Comparison of ENCODE assay signal across 24 cellular contexts in the genomic region with DNA sequence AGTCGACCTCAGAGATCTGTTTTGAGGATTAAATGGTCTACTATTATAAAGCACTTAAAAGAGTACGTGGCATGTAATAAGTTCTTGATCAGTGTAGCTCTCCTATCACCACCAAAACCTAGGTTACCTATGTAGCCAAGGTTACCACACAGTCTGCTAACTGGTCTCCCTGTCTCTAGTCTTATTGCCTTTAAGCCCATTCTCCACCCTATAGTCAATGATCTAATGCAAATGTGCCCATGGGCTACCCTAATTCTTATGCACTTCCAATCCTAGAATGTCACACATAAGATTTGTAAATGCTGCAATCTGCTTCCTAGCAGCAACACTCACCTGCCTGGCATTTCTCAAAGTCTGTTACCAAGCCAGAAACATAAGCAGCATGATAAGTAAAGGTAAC.
"Had no signal": no experiment of that assay in that cellular context is flagged by ENCODE, and none has a peak within 500 bp of the region (broad histone marks: within the 10 kb centered on the region; RNA-seq: fewer than 3 reads in every experiment).

No MANE protein-coding gene starts in this region.

- FAIRE-seq: colon, frontal cortex, kidney, small intestine, urothelium cell line had no signal

- H3K4me1 Mint-ChIP-seq: nephron; neural progenitor cell; stimulated activated naive B cell treated with anti-CD40 and anti-IgM and Interleukin-4, amounts not matched to agents 10 μg/mL and 1 μg/mL and 100 μg/mL, for 72 hours had no signal

- H3K9me3 ChIP-seq: right lobe of liver, stomach, testis, tibial artery, upper lobe of left lung had no signal

- H3K27ac ChIP-seq: dorsolateral prefrontal cortex, neural progenitor cell, parathyroid adenoma, right lobe of liver, stomach, testis, tibial artery, upper lobe of left lung had no signal

- H3K27ac Mint-ChIP-seq: nephron, neural progenitor cell, progenitor cell of endocrine pancreas had no signal

- H3K27me3 Mint-ChIP-seq: naive thymus-derived CD4-positive, alpha-beta T cell; progenitor cell of endocrine pancreas; stimulated activated naive B cell treated with anti-CD40 and anti-IgM and Interleukin-4, amounts not matched to agents 10 μg/mL and 1 μg/mL and 100 μg/mL, for 72 hours had no signal

- H3K9ac ChIP-seq: neural progenitor cell, parathyroid adenoma had no signal

- H3K4me1 ChIP-seq: neural progenitor cell, parathyroid adenoma, right lobe of liver, stomach, testis, tibial artery, upper lobe of left lung had no signal

- H3K9me3 Mint-ChIP-seq: naive thymus-derived CD4-positive, alpha-beta T cell; nephron; neural progenitor cell; stimulated activated naive B cell treated with anti-CD40 and anti-IgM and Interleukin-4, amounts not matched to agents 10 μg/mL and 1 μg/mL and 100 μg/mL, for 72 hours had no signal

- H3K4me3 Mint-ChIP-seq: naive thymus-derived CD4-positive, alpha-beta T cell; nephron; neural progenitor cell; stimulated activated naive B cell treated with anti-CD40 and anti-IgM and Interleukin-4, amounts not matched to agents 10 μg/mL and 1 μg/mL and 100 μg/mL, for 72 hours had no signal

- H3K27me3 ChIP-seq: dorsolateral prefrontal cortex, neural progenitor cell, right lobe of liver, stomach, testis, tibial artery, upper lobe of left lung had no signal

- H3K4me3 ChIP-seq: dorsolateral prefrontal cortex, lung, neural progenitor cell, right lobe of liver, stomach, testis, tibial artery, upper lobe of left lung had no signal

- H3K4me2 ChIP-seq: neural progenitor cell had no signal

- H2AFZ ChIP-seq: neural progenitor cell, parathyroid adenoma had no signal

- DNase-seq: dorsolateral prefrontal cortex; effector CD4-positive, alpha-beta T cell; hypothalamus; kidney; midbrain; naive thymus-derived CD4-positive, alpha-beta T cell; right lobe of liver; small intestine; stimulated activated CD4-positive, alpha-beta T cell treated with anti-CD3 and anti-CD28 coated beads, Interleukin-15, amount 100 ng/mL, for 24 hours; stimulated activated CD4-positive, alpha-beta T cell treated with anti-CD3 and anti-CD28 coated beads, Interleukin-2, amount 100 ng/mL, for 48 hours; stimulated activated naive B cell treated with anti-CD40 and anti-IgM and Interleukin-4, amounts not matched to agents 10 μg/mL and 1 μg/mL and 100 μg/mL, for 72 hours; stomach; testis; tibial artery; upper lobe of left lung had no signal

- H3K36me3 ChIP-seq: neural progenitor cell, right lobe of liver had no signal

- H3K79me2 ChIP-seq: parathyroid adenoma had no signal

- ATAC-seq: left lobe of liver; naive thymus-derived CD4-positive, alpha-beta T cell; right lobe of liver; stimulated activated naive B cell treated with anti-CD40 and anti-IgM and Interleukin-4, amounts not matched to agents 10 μg/mL and 1 μg/mL and 100 μg/mL, for 72 hours had no signal
